In genomic region chr2:111134082-111134481, GRCh38 we compare ENCODE assay signal across 17 cellular contexts. TPM values are rescaled to one million over a fixed set of nuclear protein-coding genes. Genes with fewer than 3 reads are reported as not detected.
A peak's percentile ranks its signal among the peaks of the same experiment; 100 is the strongest.
DNase-seq lines count a peak whose midpoint lies in the region; ATAC-seq, FAIRE-seq and TF ChIP-seq lines count a peak whose summit lies in the region.
"Had no signal": no experiment of that assay in that cellular context is flagged by ENCODE, and none has a peak within 500 bp of the region (broad histone marks: within the 10 kb centered on the region; RNA-seq: fewer than 3 reads in every experiment).

No MANE protein-coding gene starts in this region.

- H3K4me1 Mint-ChIP-seq in T-helper 17 cell = peaks cover 26% of the 10 kb centered on the region
- H3K4me1 Mint-ChIP-seq in type B pancreatic cell (ENCODE audit: unreplicated experiment) = peaks cover 18% of the 10 kb centered on the region

- no peaks in the 10 kb centered on the region for H3K9me3 ChIP-seq in liver (ENCODE audit: control insufficient read depth in 4 of 4, low read length in 3 of 4)
- H3K9me3 ChIP-seq in right lobe of liver = no peaks in the 10 kb centered on the region
- no peaks in the 10 kb centered on the region for H3K9me3 ChIP-seq in T-helper 17 cell (ENCODE audit: control insufficient read depth, low read length, poor library complexity, severe bottlenecking)
- H3K9me3 ChIP-seq: esophagus squamous epithelium, stomach had no signal

- intact Hi-C loops in right lobe of liver (cut with DNase I) = no loop called here

- H3K27me3 Mint-ChIP-seq in T-helper 17 cell (no peaks in the 10 kb centered on the region), type B pancreatic cell (no peaks in the 10 kb centered on the region)

- no peak overlapping the region for H3K9ac ChIP-seq in liver (ENCODE audit: low read depth in 1 of 2, low read length in 2 of 2)

- H3K36me3 ChIP-seq in liver (ENCODE audit: control insufficient read depth in 4 of 4, insufficient read depth in 3 of 4, low read depth in 1 of 4, low read length in 3 of 4) (peaks cover under 1 to 24% (median 21%) of the 10 kb centered on the region in 4 donors), right lobe of liver (no peaks in the 10 kb centered on the region)

- peak overlapping the region; percentile 16 for H3K27ac Mint-ChIP-seq in T-helper 17 cell
- no peak overlapping the region for H3K27ac Mint-ChIP-seq in type B pancreatic cell
- H3K27ac Mint-ChIP-seq: WTC11 had no signal

- H3K36me3 Mint-ChIP-seq in T-helper 17 cell (ENCODE audit: low read depth) (peaks cover 15% of the 10 kb centered on the region), type B pancreatic cell (peaks cover 66% of the 10 kb centered on the region)

- H3K27me3 ChIP-seq in liver (ENCODE audit: control insufficient read depth in 4 of 4, insufficient read depth in 4 of 4, low read length in 3 of 4) (no peaks in the 10 kb centered on the region), right lobe of liver (no peaks in the 10 kb centered on the region)
- H3K27me3 ChIP-seq: esophagus squamous epithelium, stomach had no signal

- TF ChIP-seq RAD21 in liver (IDR thresholded peaks at IDR 0.05) = no peak

- TF ChIP-seq POLR2A in right lobe of liver (IDR thresholded peaks at IDR 0.05) = no peak

- FAIRE-seq in islet of Langerhans (lab: Jason Lieb, UNC) = peak; percentile 17

- no peak overlapping the region for H3K27ac ChIP-seq in liver (ENCODE audit: low read depth in 1 of 2, low read length in 2 of 2)
- no peak overlapping the region for H3K27ac ChIP-seq in right lobe of liver
- H3K27ac ChIP-seq: esophagus squamous epithelium, RWPE1, stomach had no signal

- DNase-seq in right lobe of liver (no peak), T-helper 17 cell (no peak), type B pancreatic cell (ENCODE audit: extremely low spot score, unreplicated experiment) (no peak)
- DNase-seq: esophagus squamous epithelium, IMR-90, islet precursor cell, NCI-H2107, NCI-H69, retina, stomach had no signal

- TF ChIP-seq CTCF in liver (IDR thresholded peaks at IDR 0.05; ENCODE audit: low read depth, low read length, missing input control) (peak; percentile 15), right lobe of liver (IDR thresholded peaks at IDR 0.05) (peak in 1 of 4 donors; percentile 13), type B pancreatic cell (conservative IDR thresholded peaks at IDR 0.05) (peak; percentile 65)

- H3K4me1 ChIP-seq in liver (ENCODE audit: control insufficient read depth in 4 of 4, insufficient read depth in 4 of 4, low read length in 3 of 4) = peaks cover 4 to 12% (median 11%) of the 10 kb centered on the region in 4 donors
- H3K4me1 ChIP-seq in right lobe of liver = no peaks in the 10 kb centered on the region

- WGBS in liver = 97% methylated on average over 3 of the region's 3 CpGs
- WGBS in right lobe of liver (ENCODE audit: insufficient coverage, low coverage, low lambda C conversion rate, missing lambda C conversion rate) = 97% methylated on average over 3 of the region's 3 CpGs

- no peak for ATAC-seq in right lobe of liver
- no peak for ATAC-seq in T-helper 17 cell
- ATAC-seq in GM19351 (IDR thresholded peaks at IDR 0.05; ENCODE audit: unreplicated experiment) = no peak
- ATAC-seq in GM21360 (IDR thresholded peaks at IDR 0.05; ENCODE audit: unreplicated experiment) = no peak
- no peak for ATAC-seq in HG03460 (IDR thresholded peaks at IDR 0.05; ENCODE audit: unreplicated experiment)
- ATAC-seq: WTC11 had no signal

- H3K4me3 ChIP-seq in liver (ENCODE audit: low read depth in 1 of 3, low read length in 3 of 3) (no peak overlapping the region), right lobe of liver (no peak overlapping the region)
- H3K4me3 ChIP-seq: esophagus squamous epithelium, stomach had no signal

- no peak overlapping the region for H3K4me3 Mint-ChIP-seq in T-helper 17 cell
- no peak overlapping the region for H3K4me3 Mint-ChIP-seq in type B pancreatic cell
- H3K4me3 Mint-ChIP-seq: WTC11 had no signal

- no peaks in the 10 kb centered on the region for H3K9me3 Mint-ChIP-seq in type B pancreatic cell
- H3K9me3 Mint-ChIP-seq: WTC11 had no signal

TF ChIP-seq in liver, 16 proteins besides CTCF, POLR2A, EP300 and RAD21:
- TF ChIP-seq, protein P1, sequence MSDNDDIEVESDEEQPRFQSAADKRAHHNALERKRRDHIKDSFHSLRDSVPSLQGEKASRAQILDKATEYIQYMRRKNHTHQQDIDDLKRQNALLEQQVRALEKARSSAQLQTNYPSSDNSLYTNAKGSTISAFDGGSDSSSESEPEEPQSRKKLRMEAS (IDR thresholded peaks at IDR 0.05) = no peak
- TF ChIP-seq YY1 (IDR thresholded peaks at IDR 0.05) = no peak
- TF ChIP-seq TAF1 (conservative IDR thresholded peaks at IDR 0.05) = no peak
- TF ChIP-seq SP1 (IDR thresholded peaks at IDR 0.05) = no peak
- TF ChIP-seq FOXA1 (IDR thresholded peaks at IDR 0.05) = no peak
- no peak for TF ChIP-seq EGR1 (IDR thresholded peaks at IDR 0.05; ENCODE audit: low read depth in 2 of 2)
- TF ChIP-seq, protein P2, sequence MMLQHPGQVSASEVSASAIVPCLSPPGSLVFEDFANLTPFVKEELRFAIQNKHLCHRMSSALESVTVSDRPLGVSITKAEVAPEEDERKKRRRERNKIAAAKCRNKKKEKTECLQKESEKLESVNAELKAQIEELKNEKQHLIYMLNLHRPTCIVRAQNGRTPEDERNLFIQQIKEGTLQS (IDR thresholded peaks at IDR 0.05) = no peak
- no peak for TF ChIP-seq HNF4G (IDR thresholded peaks at IDR 0.05)
- TF ChIP-seq RXRA (IDR thresholded peaks at IDR 0.05) = no peak
- TF ChIP-seq, protein P3, sequence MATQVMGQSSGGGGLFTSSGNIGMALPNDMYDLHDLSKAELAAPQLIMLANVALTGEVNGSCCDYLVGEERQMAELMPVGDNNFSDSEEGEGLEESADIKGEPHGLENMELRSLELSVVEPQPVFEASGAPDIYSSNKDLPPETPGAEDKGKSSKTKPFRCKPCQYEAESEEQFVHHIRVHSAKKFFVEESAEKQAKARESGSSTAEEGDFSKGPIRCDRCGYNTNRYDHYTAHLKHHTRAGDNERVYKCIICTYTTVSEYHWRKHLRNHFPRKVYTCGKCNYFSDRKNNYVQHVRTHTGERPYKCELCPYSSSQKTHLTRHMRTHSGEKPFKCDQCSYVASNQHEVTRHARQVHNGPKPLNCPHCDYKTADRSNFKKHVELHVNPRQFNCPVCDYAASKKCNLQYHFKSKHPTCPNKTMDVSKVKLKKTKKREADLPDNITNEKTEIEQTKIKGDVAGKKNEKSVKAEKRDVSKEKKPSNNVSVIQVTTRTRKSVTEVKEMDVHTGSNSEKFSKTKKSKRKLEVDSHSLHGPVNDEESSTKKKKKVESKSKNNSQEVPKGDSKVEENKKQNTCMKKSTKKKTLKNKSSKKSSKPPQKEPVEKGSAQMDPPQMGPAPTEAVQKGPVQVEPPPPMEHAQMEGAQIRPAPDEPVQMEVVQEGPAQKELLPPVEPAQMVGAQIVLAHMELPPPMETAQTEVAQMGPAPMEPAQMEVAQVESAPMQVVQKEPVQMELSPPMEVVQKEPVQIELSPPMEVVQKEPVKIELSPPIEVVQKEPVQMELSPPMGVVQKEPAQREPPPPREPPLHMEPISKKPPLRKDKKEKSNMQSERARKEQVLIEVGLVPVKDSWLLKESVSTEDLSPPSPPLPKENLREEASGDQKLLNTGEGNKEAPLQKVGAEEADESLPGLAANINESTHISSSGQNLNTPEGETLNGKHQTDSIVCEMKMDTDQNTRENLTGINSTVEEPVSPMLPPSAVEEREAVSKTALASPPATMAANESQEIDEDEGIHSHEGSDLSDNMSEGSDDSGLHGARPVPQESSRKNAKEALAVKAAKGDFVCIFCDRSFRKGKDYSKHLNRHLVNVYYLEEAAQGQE (IDR thresholded peaks at IDR 0.05) = no peak
- no peak for TF ChIP-seq NR2F2 (IDR thresholded peaks at IDR 0.05)
- TF ChIP-seq HNF4A (conservative IDR thresholded peaks at IDR 0.05) = no peak
- TF ChIP-seq FOXA2 (IDR thresholded peaks at IDR 0.05) = no peak
- TF ChIP-seq, protein P4, sequence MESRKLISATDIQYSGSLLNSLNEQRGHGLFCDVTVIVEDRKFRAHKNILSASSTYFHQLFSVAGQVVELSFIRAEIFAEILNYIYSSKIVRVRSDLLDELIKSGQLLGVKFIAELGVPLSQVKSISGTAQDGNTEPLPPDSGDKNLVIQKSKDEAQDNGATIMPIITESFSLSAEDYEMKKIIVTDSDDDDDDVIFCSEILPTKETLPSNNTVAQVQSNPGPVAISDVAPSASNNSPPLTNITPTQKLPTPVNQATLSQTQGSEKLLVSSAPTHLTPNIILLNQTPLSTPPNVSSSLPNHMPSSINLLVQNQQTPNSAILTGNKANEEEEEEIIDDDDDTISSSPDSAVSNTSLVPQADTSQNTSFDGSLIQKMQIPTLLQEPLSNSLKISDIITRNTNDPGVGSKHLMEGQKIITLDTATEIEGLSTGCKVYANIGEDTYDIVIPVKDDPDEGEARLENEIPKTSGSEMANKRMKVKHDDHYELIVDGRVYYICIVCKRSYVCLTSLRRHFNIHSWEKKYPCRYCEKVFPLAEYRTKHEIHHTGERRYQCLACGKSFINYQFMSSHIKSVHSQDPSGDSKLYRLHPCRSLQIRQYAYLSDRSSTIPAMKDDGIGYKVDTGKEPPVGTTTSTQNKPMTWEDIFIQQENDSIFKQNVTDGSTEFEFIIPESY (IDR thresholded peaks at IDR 0.05) = no peak
- no peak for TF ChIP-seq JUND (IDR thresholded peaks at IDR 0.05)
- no peak for TF ChIP-seq GABPA (IDR thresholded peaks at IDR 0.05 in 1 of 2, conservative IDR thresholded peaks at IDR 0.05 in 1 of 2)

RNA-seq across cellular contexts. Expression of gene BCL2L11, which starts 13.4 kb away (rescaled TPM):
- total RNA-seq in liver (10 to 100 TPM; 19.4 to 19.5 TPM), right lobe of liver (10 to 100 TPM in 2 of 6 experiments, 1 to 10 TPM in 4; 6.5 to 13.0 (median 8.8) TPM), T-helper 17 cell (10 to 100 TPM; 29.5 to 47.2 TPM), type B pancreatic cell (ENCODE audit: low replicate concordance) (28.7 and 29.2 TPM in 2 replicates)
- polyA plus RNA-seq in liver = 1 to 10 TPM; 5.0 TPM
